ENCODE assay signal across 12 cellular contexts in the genomic region with DNA sequence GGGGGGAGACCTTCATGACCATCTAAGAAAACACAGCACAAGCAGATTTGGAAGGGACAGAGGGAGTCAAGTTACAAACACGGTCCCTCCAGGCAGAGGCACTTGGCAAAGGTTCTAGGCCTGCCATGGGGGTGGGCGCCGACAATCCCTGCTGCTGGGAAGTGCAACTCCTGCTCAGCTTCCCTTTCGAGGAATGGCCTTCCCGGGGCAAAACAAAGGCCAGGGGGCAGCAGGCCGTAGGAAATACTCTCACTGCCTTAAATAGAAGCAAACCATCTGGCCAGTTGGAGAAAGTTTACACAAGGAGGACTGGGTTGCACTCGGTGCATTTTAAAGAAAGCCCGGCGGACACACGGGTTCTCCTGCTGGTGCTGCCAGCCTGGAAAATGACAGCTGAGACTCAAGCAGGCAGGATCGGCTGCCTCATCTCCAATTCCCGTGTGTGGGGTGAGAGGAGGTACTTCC.
DNase-seq lines count a peak whose midpoint lies in the region; TF ChIP-seq lines count a peak whose summit lies in the region.
"Had no signal": no experiment of that assay in that cellular context is flagged by ENCODE, and none has a peak within 500 bp of the region (broad histone marks: within the 10 kb centered on the region; RNA-seq: fewer than 3 reads in every experiment).

No MANE protein-coding gene starts in this region.

- H3K27me3 ChIP-seq in breast epithelium (no peaks in the 10 kb centered on the region), vagina (no peaks in the 10 kb centered on the region), A673 (replicated peaks; ENCODE audit: insufficient read depth, low read depth, low read length, poor library complexity) (no peaks in the 10 kb centered on the region)

- DNase-seq in MCF 10A (ENCODE audit: unreplicated experiment) (no peak), breast epithelium (ENCODE audit: low spot score in 2 of 2) (no peak), fibroblast of gingiva (ENCODE audit: low read depth) (peak; percentile 58), neural crest cell (ENCODE audit: low read depth, low spot score) (no peak), vagina (ENCODE audit: extremely low spot score in 2 of 2) (no peak), A673 (ENCODE audit: low spot score) (no peak)
- DNase-seq in activated naive CD4-positive, alpha-beta T cell treated with anti-CD3 and anti-CD28 coated beads for 36 hours = no peak
- DNase-seq in activated CD4-positive, alpha-beta T cell treated with anti-CD3 and anti-CD28 coated beads for 1 hour = no peak
- DNase-seq: NCI-H774 had no signal

- CTCF ChIA-PET in MCF 10A (lab: Yijun Ruan, JAX) = interaction anchor here (2.0 kb wide), 1 partner anchor 63 kb away, joined by 7 read pairs; no protein-coding TSS in a partner anchor
- CTCF ChIA-PET in activated naive CD4-positive, alpha-beta T cell treated with anti-CD3 and anti-CD28 coated beads for 36 hours (lab: Charles Lee) = no interaction called here
- CTCF ChIA-PET in A673 (lab: Charles Lee) = no interaction called here

- peak overlapping the region; percentile 76 for H3K27ac Mint-ChIP-seq in MCF 10A (ENCODE audit: low read depth, unreplicated experiment)
- H3K27ac Mint-ChIP-seq in neural crest cell (ENCODE audit: unreplicated experiment) = peak overlapping the region; percentile 71
- no peak overlapping the region for H3K27ac Mint-ChIP-seq in activated naive CD4-positive, alpha-beta T cell treated with anti-CD3 and anti-CD28 coated beads for 36 hours
- H3K27ac Mint-ChIP-seq: activated T-helper 2 cell treated with anti-CD3 and anti-CD28 coated beads, Interferon-gamma antibody, Interleukin-2, Interleukin-4, amounts not matched to agents 10 μg/mL and 5 μg/mL and 100 μg/mL, durations not matched to agents 14 hours and 24 hours and 36 hours had no signal

- no peaks in the 10 kb centered on the region for H3K36me3 ChIP-seq in breast epithelium
- no peaks in the 10 kb centered on the region for H3K36me3 ChIP-seq in vagina
- no peaks in the 10 kb centered on the region for H3K36me3 ChIP-seq in A673 (ENCODE audit: insufficient read depth, low read length, poor library complexity, severe bottlenecking)
- H3K36me3 ChIP-seq: thoracic aorta had no signal

- H3K4me3 ChIP-seq in breast epithelium (no peak overlapping the region), vagina (no peak overlapping the region), A673 (ENCODE audit: low read depth, low read length, poor library complexity, severe bottlenecking) (no peak overlapping the region)
- H3K4me3 ChIP-seq: thoracic aorta had no signal

- POLR2A ChIA-PET in MCF 10A (lab: Yijun Ruan, JAX) = no interaction called here
- POLR2A ChIA-PET in A673 (lab: Charles Lee; ENCODE audit: low non-redundant PET) = no interaction called here

- TF ChIP-seq CTCF in MCF 10A (IDR thresholded peaks at IDR 0.05; ENCODE audit: unreplicated experiment) (no peak), breast epithelium (IDR thresholded peaks at IDR 0.05) (no peak), neural crest cell (conservative IDR thresholded peaks at IDR 0.05) (no peak), vagina (IDR thresholded peaks at IDR 0.05) (no peak), A673 (conservative IDR thresholded peaks at IDR 0.05; ENCODE audit: low read depth, low read length) (no peak)

- H3K27ac ChIP-seq in breast epithelium = no peak overlapping the region
- H3K27ac ChIP-seq in vagina = peak overlapping the region; percentile 46
- H3K27ac ChIP-seq in A673 (ENCODE audit: low read depth, low read length, poor library complexity, severe bottlenecking) = no peak overlapping the region
- H3K27ac ChIP-seq: parathyroid adenoma had no signal

- H3K4me1 ChIP-seq in breast epithelium = peaks cover 0 to 4% of the 10 kb centered on the region in 2 donors
- H3K4me1 ChIP-seq in vagina = peaks cover 58% of the 10 kb centered on the region
- H3K4me1 ChIP-seq in A673 (ENCODE audit: insufficient read depth, low read length, poor library complexity, severe bottlenecking) = no peaks in the 10 kb centered on the region

- no peak for TF ChIP-seq POLR2A in breast epithelium (IDR thresholded peaks at IDR 0.05)
- TF ChIP-seq POLR2A in vagina (IDR thresholded peaks at IDR 0.05) = no peak

- H3K9me3 Mint-ChIP-seq in MCF 10A (ENCODE audit: unreplicated experiment) (no peaks in the 10 kb centered on the region), neural crest cell (no peaks in the 10 kb centered on the region)
- no peaks in the 10 kb centered on the region for H3K9me3 Mint-ChIP-seq in activated naive CD4-positive, alpha-beta T cell treated with anti-CD3 and anti-CD28 coated beads for 36 hours
- H3K9me3 Mint-ChIP-seq: activated T-helper 2 cell treated with anti-CD3 and anti-CD28 coated beads, Interferon-gamma antibody, Interleukin-2, Interleukin-4, amounts not matched to agents 10 μg/mL and 5 μg/mL and 100 μg/mL, durations not matched to agents 14 hours and 24 hours and 36 hours had no signal

- H3K9me3 ChIP-seq in breast epithelium (no peaks in the 10 kb centered on the region), vagina (no peaks in the 10 kb centered on the region), A673 (ENCODE audit: low read depth, low read length, poor library complexity, severe bottlenecking) (no peaks in the 10 kb centered on the region)
- H3K9me3 ChIP-seq: thoracic aorta had no signal

- intact Hi-C loops in MCF 10A (cut with micrococcal nuclease) = no loop called here
- intact Hi-C loops in breast epithelium (cut with DNase I; ENCODE audit: low total_unique reads) = loop anchor here (2.0 kb wide), 1 partner anchor 39 kb away; no protein-coding TSS in a partner anchor
- intact Hi-C loops in vagina (cut with DNase I) = loop anchor here (10.0 kb wide), 1 partner anchor 65 kb away; a partner anchor contains a TSS
- intact Hi-C loops in activated naive CD4-positive, alpha-beta T cell treated with anti-CD3 and anti-CD28 coated beads for 36 hours (cut with micrococcal nuclease) = no loop called here
- intact Hi-C loops in A673 (cut with micrococcal nuclease; ENCODE audit: unreplicated experiment) = no loop called here

- H3K4me1 Mint-ChIP-seq in MCF 10A (ENCODE audit: insufficient read depth, unreplicated experiment) (peaks cover 24% of the 10 kb centered on the region), neural crest cell (peaks cover 28% of the 10 kb centered on the region)
- H3K4me1 Mint-ChIP-seq in activated naive CD4-positive, alpha-beta T cell treated with anti-CD3 and anti-CD28 coated beads for 36 hours (ENCODE audit: low read depth) = no peaks in the 10 kb centered on the region

- BruUV-seq in MCF 10A (replicated peaks; lab: Mats Ljungman, UMichigan) = no TSS peak
- BruUV-seq in A673 (replicated peaks; lab: Mats Ljungman, UMichigan) = no TSS peak

- H3K27me3 Mint-ChIP-seq in MCF 10A (ENCODE audit: insufficient read depth, unreplicated experiment) (no peaks in the 10 kb centered on the region), neural crest cell (ENCODE audit: low read depth) (peaks cover 8% of the 10 kb centered on the region)
- H3K27me3 Mint-ChIP-seq in activated naive CD4-positive, alpha-beta T cell treated with anti-CD3 and anti-CD28 coated beads for 36 hours (ENCODE audit: low read depth) = no peaks in the 10 kb centered on the region

- H3K4me3 Mint-ChIP-seq in MCF 10A (ENCODE audit: unreplicated experiment) (no peak overlapping the region), neural crest cell (no peak overlapping the region)
- H3K4me3 Mint-ChIP-seq in activated naive CD4-positive, alpha-beta T cell treated with anti-CD3 and anti-CD28 coated beads for 36 hours = no peak overlapping the region

- H3K36me3 Mint-ChIP-seq in MCF 10A (ENCODE audit: insufficient read depth, unreplicated experiment) (peaks cover 14% of the 10 kb centered on the region), neural crest cell (ENCODE audit: low read depth) (no peaks in the 10 kb centered on the region)
- no peaks in the 10 kb centered on the region for H3K36me3 Mint-ChIP-seq in activated naive CD4-positive, alpha-beta T cell treated with anti-CD3 and anti-CD28 coated beads for 36 hours (ENCODE audit: low read depth)

Comparison
In these comparisons a context has a peak if more than half of its experiments do, and no peak if none do; other contexts are left out.
1. intact Hi-C loops: an anchor here in breast epithelium (2.0 kb wide) and vagina (10.0 kb wide); none called in MCF 10A, activated naive CD4-positive, alpha-beta T cell treated with anti-CD3 and anti-CD28 coated beads for 36 hours and A673.